14 cellular contexts compared by ENCODE assay signal in genomic region chr17:7612294-7612640, GRCh38. TPM values are rescaled to one million over a fixed set of nuclear protein-coding genes. Genes with fewer than 3 reads are reported as not detected.
A peak's percentile ranks its signal among the peaks of the same experiment; 100 is the strongest.
DNase-seq lines count a peak whose midpoint lies in the region; ATAC-seq and TF ChIP-seq lines count a peak whose summit lies in the region.
"Had no signal": no experiment of that assay in that cellular context is flagged by ENCODE, and none has a peak within 500 bp of the region (broad histone marks: within the 10 kb centered on the region; RNA-seq: fewer than 3 reads in every experiment).

No MANE protein-coding gene starts in this region.

- no peaks in the 10 kb centered on the region for H3K9me3 Mint-ChIP-seq in CD8-positive, alpha-beta T cell
- no peaks in the 10 kb centered on the region for H3K9me3 Mint-ChIP-seq in neural crest cell

- no peaks in the 10 kb centered on the region for H3K36me3 ChIP-seq in CD8-positive, alpha-beta T cell (ENCODE audit: insufficient read depth, low read length)
- H3K36me3 ChIP-seq in Loucy (ENCODE audit: insufficient read depth, low read length) (no peaks in the 10 kb centered on the region), stomach (peaks cover 4 to 14% (median 9%) of the 10 kb centered on the region in 4 donors)

- H3K27me3 ChIP-seq in CD8-positive, alpha-beta T cell (ENCODE audit: insufficient read depth, low read length) = no peaks in the 10 kb centered on the region
- no peaks in the 10 kb centered on the region for H3K27me3 ChIP-seq in Loucy (ENCODE audit: insufficient read depth, low read length, poor library complexity, severe bottlenecking)
- H3K27me3 ChIP-seq in stomach = no peaks in the 10 kb centered on the region
- H3K27me3 ChIP-seq: SJSA1 had no signal

- TF ChIP-seq CTCF in CD8-positive, alpha-beta T cell (IDR thresholded peaks at IDR 0.05) = no peak
- TF ChIP-seq CTCF in Loucy (conservative IDR thresholded peaks at IDR 0.05; ENCODE audit: low read length) (no peak), choroid plexus epithelial cell (conservative IDR thresholded peaks at IDR 0.05; ENCODE audit: low read depth, low read length) (no peak), neural crest cell (conservative IDR thresholded peaks at IDR 0.05) (no peak), stomach (IDR thresholded peaks at IDR 0.05) (no peak)

- H3K27me3 Mint-ChIP-seq in CD8-positive, alpha-beta T cell (ENCODE audit: low read depth) = no peaks in the 10 kb centered on the region
- H3K27me3 Mint-ChIP-seq in neural crest cell (ENCODE audit: low read depth) = peaks cover 2% of the 10 kb centered on the region

- peak overlapping the region; percentile 44 for H3K4me3 Mint-ChIP-seq in CD8-positive, alpha-beta T cell
- H3K4me3 Mint-ChIP-seq in neural crest cell = peak overlapping the region; percentile 75

- intact Hi-C loops in CD8-positive, alpha-beta T cell (cut with DNase I, micrococcal nuclease) = no loop called here
- intact Hi-C loops in stomach (cut with DNase I; ENCODE audit: low total_unique reads) = no loop called here

- TF ChIP-seq EP300 in stomach (IDR thresholded peaks at IDR 0.05) = no peak

- H3F3A ChIP-seq in Loucy (ENCODE audit: low read depth) = no peaks in the 10 kb centered on the region

- peak overlapping the region; percentile 92 for H3K9ac ChIP-seq in Loucy (ENCODE audit: low read depth, low read length, poor library complexity, severe bottlenecking)

- 95 to 100% (median 97%) methylated on average over 1 of the region's 1 CpG for WGBS in stomach, 5 donors

- peaks cover 30% of the 10 kb centered on the region for H3K4me1 ChIP-seq in CD8-positive, alpha-beta T cell (ENCODE audit: insufficient read depth, low read length)
- peaks cover 48% of the 10 kb centered on the region for H3K4me1 ChIP-seq in Loucy (ENCODE audit: insufficient read depth, low read length, poor library complexity, severe bottlenecking)
- H3K4me1 ChIP-seq in stomach = peaks cover 24 to 54% (median 41%) of the 10 kb centered on the region in 4 donors

- ATAC-seq in CD8-positive, alpha-beta T cell = no peak
- ATAC-seq in HG02885 (IDR thresholded peaks at IDR 0.05; ENCODE audit: poor library complexity, unreplicated experiment) (no peak), HG03097 (IDR thresholded peaks at IDR 0.05; ENCODE audit: low FRiP score, unreplicated experiment) (no peak)

- TF ChIP-seq POLR2A in stomach (IDR thresholded peaks at IDR 0.05) = no peak

- peaks cover 45% of the 10 kb centered on the region for H4K20me1 ChIP-seq in Loucy (ENCODE audit: insufficient read depth, low read length, poor library complexity, severe bottlenecking)

- no peaks in the 10 kb centered on the region for H3K9me3 ChIP-seq in CD8-positive, alpha-beta T cell (ENCODE audit: low read length)
- no peaks in the 10 kb centered on the region for H3K9me3 ChIP-seq in Loucy (ENCODE audit: insufficient read depth, low read depth, low read length)
- H3K9me3 ChIP-seq in stomach = no peaks in the 10 kb centered on the region
- H3K9me3 ChIP-seq: HAP-1, SJSA1 had no signal

- peaks cover 54% of the 10 kb centered on the region for H3K79me2 ChIP-seq in Loucy (ENCODE audit: insufficient read depth, low read length)

- no peak overlapping the region for H3K27ac ChIP-seq in CD8-positive, alpha-beta T cell (ENCODE audit: low read depth, low read length)
- H3K27ac ChIP-seq in stomach = no peak overlapping the region
- H3K27ac ChIP-seq: SJSA1 had no signal

- POLR2A ChIA-PET in CD8-positive, alpha-beta T cell (lab: Charles Lee) = interaction anchor here (1.7 kb wide), 1 partner anchor 29 kb away, joined by 5 read pairs; the partner anchor contains the start of gene MPDU1

- H3K4me2 ChIP-seq in Loucy (ENCODE audit: low read depth, low read length, poor library complexity, severe bottlenecking) = peak overlapping the region; percentile 97

- no peak overlapping the region for H3K4me3 ChIP-seq in CD8-positive, alpha-beta T cell (ENCODE audit: low read depth, low read length)
- H3K4me3 ChIP-seq in Loucy (ENCODE audit: low read length, poor library complexity, severe bottlenecking) (peak overlapping the region; percentile 94), choroid plexus epithelial cell (ENCODE audit: low read depth, low read length) (peak overlapping the region; percentile 32), stomach (peak overlapping the region in 2 of 4 donors; percentile 25 to 86)
- H3K4me3 ChIP-seq: SJSA1 had no signal

- H3K4me1 Mint-ChIP-seq in CD8-positive, alpha-beta T cell (ENCODE audit: low read depth) = peaks cover 48% of the 10 kb centered on the region
- H3K4me1 Mint-ChIP-seq in neural crest cell = peaks cover 46% of the 10 kb centered on the region

- H3K27ac Mint-ChIP-seq in CD8-positive, alpha-beta T cell = peak overlapping the region; percentile 15
- H3K27ac Mint-ChIP-seq in neural crest cell (ENCODE audit: unreplicated experiment) = no peak overlapping the region

- H3K36me3 Mint-ChIP-seq in CD8-positive, alpha-beta T cell = peaks cover 22% of the 10 kb centered on the region
- no peaks in the 10 kb centered on the region for H3K36me3 Mint-ChIP-seq in neural crest cell (ENCODE audit: low read depth)

- H3K9me2 ChIP-seq in Loucy (replicated peaks; ENCODE audit: low read depth, low read length) = no peaks in the 10 kb centered on the region

- no peak overlapping the region for H2AFZ ChIP-seq in Loucy (ENCODE audit: low read length)

- CTCF ChIA-PET in CD8-positive, alpha-beta T cell (lab: Charles Lee) = interaction anchor here (0.6 to 2.4 kb wide), 4 partner anchors 23 to 446 kb away, joined by 3 to 12 read pairs (median 4); partner anchors contain the start of genes SOX15 and TNFSF13

- no peak for DNase-seq in CD8-positive, alpha-beta T cell
- DNase-seq in choroid plexus epithelial cell (ENCODE audit: low read depth) (peak; percentile 56), neural crest cell (ENCODE audit: low read depth, low spot score) (no peak), stomach (no peak)
- DNase-seq: caudate nucleus; GDM1; NCI-H526; stimulated activated CD4-positive, alpha-beta T cell treated with anti-CD3 and anti-CD28 coated beads, Interleukin-15, amount 100 ng/mL, for 24 hours had no signal

RNA-seq across cellular contexts. Expression of gene FXR2, which starts 2.4 kb away (rescaled TPM):
- total RNA-seq in CD8-positive, alpha-beta T cell = 10 to 100 TPM; 18.8 to 21.7 TPM
- total RNA-seq in neural crest cell (51.9 and 53.8 TPM in 2 replicates), stomach (10 to 100 TPM; 11.0 to 33.3 (median 23.3) TPM)
- 10 to 100 TPM; 22.7 to 28.5 (median 23.2) TPM for polyA plus RNA-seq in stomach

RNA-seq across cellular contexts. Expression of gene SAT2, which starts 15.4 kb away (rescaled TPM):
- total RNA-seq in CD8-positive, alpha-beta T cell = 10 to 100 TPM; 68.8 to 71.4 TPM
- total RNA-seq in neural crest cell = 76.3 and 89.1 TPM in 2 replicates
- total RNA-seq in stomach = 100 to 1,000 TPM in 2 of 5 donors, 10 to 100 TPM in 3; 11.6 to 235 (median 42.6) TPM
- 100 to 1,000 TPM; 126 to 209 (median 184) TPM for polyA plus RNA-seq in stomach

RNA-seq across cellular contexts. Expression of gene SHBG, which starts 17.7 kb away (rescaled TPM):
- not detected for total RNA-seq in CD8-positive, alpha-beta T cell
- total RNA-seq in neural crest cell = 2.3 and 2.5 TPM in 2 replicates
- total RNA-seq in stomach = 1 to 10 TPM in 1 of 5 donors, not detected in 4; 1.2 TPM
- under 1 TPM in 2 of 3 donors, not detected in 1; 0.20 to 0.37 TPM for polyA plus RNA-seq in stomach
- total RNA-seq: activated CD8-positive, alpha-beta memory T cell treated with anti-CD3 and anti-CD28 coated beads for 36 hours; SJSA1 had no signal

RNA-seq across cellular contexts. Expression of gene SOX15, which starts 22.4 kb away (rescaled TPM):
- total RNA-seq in CD8-positive, alpha-beta T cell = not detected
- 0.65 and 0.84 TPM in 2 replicates for total RNA-seq in neural crest cell
- 1 to 10 TPM in 1 of 5 donors, not detected in 4; 1.7 TPM for total RNA-seq in stomach
- polyA plus RNA-seq in stomach = 10 to 100 TPM in 1 of 3 donors, under 1 TPM in 2; 0.76 to 48.1 (median 0.81) TPM
- total RNA-seq: SJSA1 had no signal

RNA-seq across cellular contexts. Expression of gene MPDU1, which starts 28.6 kb away (rescaled TPM):
- 10 to 100 TPM; 16.6 to 17.2 TPM for total RNA-seq in CD8-positive, alpha-beta T cell
- total RNA-seq in neural crest cell (74.4 and 83.7 TPM in 2 replicates), stomach (100 to 1,000 TPM in 3 of 5 donors, 10 to 100 TPM in 2; 64.8 to 188 (median 117) TPM)
- 10 to 100 TPM; 27.2 to 67.4 (median 64.0) TPM for polyA plus RNA-seq in stomach
